Comparison of ENCODE assay signal across 17 cellular contexts in the genomic region with DNA sequence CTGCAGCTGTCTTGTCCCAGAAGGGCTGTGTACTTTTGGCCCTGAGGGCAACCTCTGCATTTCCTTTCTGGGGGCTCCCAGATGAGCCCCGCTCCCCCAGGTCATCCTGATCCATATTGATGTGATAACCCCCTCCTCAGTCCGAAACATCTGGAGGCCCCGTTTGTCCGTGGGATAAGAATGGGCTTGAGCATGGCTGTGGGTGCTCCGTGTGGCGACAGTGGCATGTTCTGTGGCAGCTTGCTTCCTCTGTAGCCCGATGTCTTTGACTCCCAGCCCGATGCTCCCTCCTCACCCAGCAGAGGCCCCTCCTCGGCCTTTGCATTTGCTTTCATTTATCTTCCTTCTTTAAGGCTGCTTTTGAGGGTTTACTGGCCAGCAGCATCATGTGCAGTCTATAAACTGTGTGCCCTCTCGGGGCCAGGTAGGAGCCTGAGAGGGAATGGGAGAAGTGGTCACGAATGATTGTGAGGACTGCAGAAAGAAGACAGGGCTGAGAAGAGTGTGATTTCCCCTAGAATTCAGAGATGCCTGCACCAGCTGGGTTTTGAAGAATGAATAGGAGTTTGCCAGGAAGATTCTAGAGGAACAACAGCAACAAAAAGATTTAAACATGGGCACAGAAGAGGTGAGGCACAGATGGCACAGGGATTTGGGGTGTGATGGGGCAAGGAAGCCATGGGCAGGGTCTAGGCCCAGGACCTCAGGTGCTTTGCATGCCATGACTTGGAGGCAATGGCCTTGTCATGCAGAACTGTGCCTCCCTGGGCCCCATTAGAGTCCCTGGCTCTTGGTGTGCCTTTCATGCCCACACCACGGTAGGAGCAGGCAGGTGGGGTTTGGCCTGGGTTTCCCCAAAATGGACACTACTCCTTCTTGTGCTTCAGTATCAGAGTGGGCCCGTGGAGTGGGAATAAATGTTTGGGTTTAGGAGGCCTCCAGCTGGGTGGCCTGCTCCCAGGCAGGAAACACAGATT. TPM values are rescaled to one million over a fixed set of nuclear protein-coding genes. Genes with fewer than 3 reads are reported as not detected.
DNase-seq lines count a peak whose midpoint lies in the region; ATAC-seq and TF ChIP-seq lines count a peak whose summit lies in the region.
"Had no signal": no experiment of that assay in that cellular context is flagged by ENCODE, and none has a peak within 500 bp of the region (broad histone marks: within the 10 kb centered on the region; RNA-seq: fewer than 3 reads in every experiment).

No MANE protein-coding gene starts in this region.

- H3K27ac Mint-ChIP-seq in T-cell (peak overlapping the region; percentile 84 to 92), immature natural killer cell (peak overlapping the region; percentile 63 to 93 (median 87))
- H3K27ac Mint-ChIP-seq: neural progenitor cell had no signal

- intact Hi-C loops in cardiac septum (cut with DNase I), result no loop called here

- H3K27me3 ChIP-seq in right atrium auricular region, result no peaks in the 10 kb centered on the region
- H3K27me3 ChIP-seq: BE2C, gastrocnemius medialis, neural progenitor cell, suprapubic skin had no signal

- H3K4me3 Mint-ChIP-seq in T-cell, result peak overlapping the region; percentile 68 to 83 (median 74)
- peak overlapping the region; percentile 68 to 79 (median 76) for H3K4me3 Mint-ChIP-seq in immature natural killer cell
- H3K4me3 Mint-ChIP-seq: neural progenitor cell had no signal

- H3K36me3 ChIP-seq in right atrium auricular region, result no peaks in the 10 kb centered on the region
- H3K36me3 ChIP-seq: BE2C, gastrocnemius medialis, neural progenitor cell, suprapubic skin had no signal

- H3K27me3 Mint-ChIP-seq in T-cell (no peaks in the 10 kb centered on the region), immature natural killer cell (ENCODE audit: low read depth in 3 of 3) (peaks cover 0 to 4% (median 2%) of the 10 kb centered on the region in 3 donors)

- ATAC-seq in T-cell (replicated peaks in 1 of 4), result peak; percentile 43 to 65 (median 48)
- ATAC-seq in GM21723 (IDR thresholded peaks at IDR 0.05; ENCODE audit: unreplicated experiment), result no peak
- ATAC-seq in GM18517 (IDR thresholded peaks at IDR 0.05; ENCODE audit: unreplicated experiment), result no peak
- ATAC-seq: gastrocnemius medialis had no signal

- peaks cover 21% of the 10 kb centered on the region for H3K36me3 Mint-ChIP-seq in T-cell
- peaks cover 0 to 15% (median 14%) of the 10 kb centered on the region in 3 donors for H3K36me3 Mint-ChIP-seq in immature natural killer cell

- H3K4me1 ChIP-seq in right atrium auricular region, result no peaks in the 10 kb centered on the region
- H3K4me1 ChIP-seq: BE2C, gastrocnemius medialis, suprapubic skin had no signal

- DNase-seq in cardiac septum (ENCODE audit: low spot score) (peak; percentile 72), right atrium auricular region (ENCODE audit: low spot score) (no peak), T-cell (peak in 1 of 34 experiments; percentile 31), immature natural killer cell (peak in 1 of 3 donors; percentile 22), medulla oblongata (ENCODE audit: extremely low spot score) (no peak), DMS153 (lab: John Stamatoyannopoulos, UW) (no peak)
- DNase-seq: amygdala, BE2C, DMS79 treated with DMSO at 0.1 percent for 48 hours, gastrocnemius medialis, retina had no signal

- no peak overlapping the region for H3K27ac ChIP-seq in right atrium auricular region
- H3K27ac ChIP-seq: epithelial cell of prostate, gastrocnemius medialis, neural progenitor cell, suprapubic skin had no signal

- POLR2A ChIA-PET in T-cell (lab: Charles Lee), result no interaction called here

- H3K9me3 Mint-ChIP-seq in T-cell (no peaks in the 10 kb centered on the region), immature natural killer cell (no peaks in the 10 kb centered on the region)
- H3K9me3 Mint-ChIP-seq: neural progenitor cell had no signal

- no peaks in the 10 kb centered on the region for H3K9me3 ChIP-seq in right atrium auricular region
- H3K9me3 ChIP-seq: BE2C, gastrocnemius medialis, suprapubic skin had no signal

- H3K4me3 ChIP-seq in right atrium auricular region, result no peak overlapping the region
- H3K4me3 ChIP-seq: gastrocnemius medialis, lung, suprapubic skin had no signal

- no peak for TF ChIP-seq CTCF in right atrium auricular region (IDR thresholded peaks at IDR 0.05)

- H3K4me1 Mint-ChIP-seq in T-cell (peaks cover 63 to 74% (median 71%) of the 10 kb centered on the region in 3 donors), immature natural killer cell (peaks cover 62 to 63% of the 10 kb centered on the region in 2 donors)

- CTCF ChIA-PET in T-cell (lab: Charles Lee), result interaction anchor here (0.6 to 0.7 kb wide), 2 partner anchors 8 to 31 kb away, joined by 3 to 4 read pairs; no protein-coding TSS in a partner anchor

RNA-seq across cellular contexts. Expression of gene APBA2, which starts 34.2 kb away (rescaled TPM):
- total RNA-seq in cardiac septum (0.57 TPM), right atrium auricular region (under 1 TPM; 0.47 to 0.48 TPM), T-cell (100 to 1,000 TPM in 2 of 5 donors, 10 to 100 TPM in 3; 78.9 to 118 (median 94.9) TPM)
- 10 to 100 TPM; 24.4 to 68.7 (median 25.4) TPM for polyA plus RNA-seq in immature natural killer cell

Comparison
In these comparisons a context has a peak if more than half of its experiments do, and no peak if none do; other contexts are left out.
1. ATAC-seq: peak in T-cell (4 of 4); none in GM21723 (single experiment) and GM18517 (single experiment).
2. RNA of gene APBA2, which starts 34.2 kb away (total RNA-seq): 78.9 to 118 TPM in T-cell; 0.57 TPM in cardiac septum (single experiment) and 0.47 to 0.48 TPM in right atrium auricular region; every median in the first group is over 10 times any median in the second.